ENCODE assay signal across 33 cellular contexts in genomic region chr9:130854835-130855234, GRCh38. TPM values are rescaled to one million over a fixed set of nuclear protein-coding genes. Genes with fewer than 3 reads are reported as not detected.
A peak's percentile ranks its signal among the peaks of the same experiment; 100 is the strongest.
DNase-seq lines count a peak whose midpoint lies in the region; ATAC-seq and TF ChIP-seq lines count a peak whose summit lies in the region.
"Had no signal": no experiment of that assay in that cellular context is flagged by ENCODE, and none has a peak within 500 bp of the region (broad histone marks: within the 10 kb centered on the region; RNA-seq: fewer than 3 reads in every experiment).

No MANE protein-coding gene starts in this region.

- H2BK12ac ChIP-seq in H9 (ENCODE audit: insufficient read length, low read depth, low read length): no peak overlapping the region
- H2BK12ac ChIP-seq in neuronal stem cell (ENCODE audit: low read length): no peak overlapping the region

- no peak overlapping the region for H3K4ac ChIP-seq in H9 (ENCODE audit: low read depth, low read length)
- H3K4ac ChIP-seq in neuronal stem cell (ENCODE audit: low read length): no peak overlapping the region

- no peak overlapping the region for H3K56ac ChIP-seq in H9 (ENCODE audit: insufficient read length, low read depth, low read length)

- DNase-seq in H9 (no peak), brain microvascular endothelial cell (no peak), neuronal stem cell (ENCODE audit: low spot score) (no peak), upper lobe of right lung (no peak), HuH-7 (ENCODE audit: low spot score) (no peak), RPMI8226 (no peak)
- DNase-seq: activated CD4-positive, alpha-beta T cell treated with anti-CD3 and anti-CD28 coated beads for 4 hours; activated effector memory CD4-positive, alpha-beta T cell treated with anti-CD3 and anti-CD28 coated beads, Interleukin-2, amount 50 U/mL, for 16 hours; activated naive CD8-positive, alpha-beta T cell treated with anti-CD3 and anti-CD28 coated beads, Interleukin-2, amount 10 ng/mL, durations not matched to agents 7 days and 5 days; activated T-cell treated with anti-CD3 and anti-CD28 coated beads, Interleukin-2, amount 50 U/mL, for 24 hours; cortex of kidney; effector memory CD4-positive, alpha-beta T cell; glutamatergic neuron; HCEC 1CT; left ventricle myocardium inferior; naive B cell; NCI-H1048; NCI-H2107; psoas muscle; stimulated activated CD4-positive, alpha-beta T cell treated with anti-CD3 and anti-CD28 coated beads, Interleukin-15, amount 100 ng/mL, for 24 hours; substantia nigra; SW 1271 had no signal

- peaks cover 7% of the 10 kb centered on the region; the same call in 1 of the 2 replicates for H3K79me2 ChIP-seq in H9 (ENCODE audit: insufficient read depth, low read length)

- H2AFZ ChIP-seq in H9 (ENCODE audit: low read length) (no peak overlapping the region), neuronal stem cell (ENCODE audit: low read length) (no peak overlapping the region)

- no peaks in the 10 kb centered on the region for H3K27me3 Mint-ChIP-seq in H9 (ENCODE audit: low read depth)
- H3K27me3 Mint-ChIP-seq: activated naive CD8-positive, alpha-beta T cell treated with anti-CD3 and anti-CD28 coated beads, Interleukin-2, amount 10 ng/mL, durations not matched to agents 7 days and 5 days; activated T-cell treated with anti-CD3 and anti-CD28 coated beads, Interleukin-2, amount 50 U/mL, for 24 hours; IgD-negative memory B cell; naive B cell had no signal

- no peak overlapping the region for H3K18ac ChIP-seq in H9 (ENCODE audit: insufficient read length, low read depth, low read length)
- no peak overlapping the region for H3K18ac ChIP-seq in neuronal stem cell (ENCODE audit: low read length)

- H2BK15ac ChIP-seq in H9 (ENCODE audit: low read depth, low read length) (no peak overlapping the region), neuronal stem cell (ENCODE audit: low read length) (no peak overlapping the region)

- no peak overlapping the region for H4K5ac ChIP-seq in H9 (ENCODE audit: insufficient read length, low read depth, low read length)

- no peaks in the 10 kb centered on the region for H3K23me2 ChIP-seq in H9 (ENCODE audit: insufficient read length, low read depth, low read length, poor library complexity, severe bottlenecking)

- no peak overlapping the region for H3K9ac ChIP-seq in H9 (ENCODE audit: extremely low read depth, insufficient read length, low read length)
- H3K9ac ChIP-seq in neuronal stem cell (ENCODE audit: low read depth, low read length, poor library complexity): no peak overlapping the region
- H3K9ac ChIP-seq: BLaER1 treated with 17β-estradiol and CSF1 and Interleukin-3, amounts not matched to agents 10 nM and 100 nM had no signal

- peaks cover 5 to 17% of the 10 kb centered on the region in 2 experiments; a peak in 3 of 4 replicates for H3K4me1 Mint-ChIP-seq in H9
- H3K4me1 Mint-ChIP-seq: activated naive CD8-positive, alpha-beta T cell treated with anti-CD3 and anti-CD28 coated beads, Interleukin-2, amount 10 ng/mL, durations not matched to agents 7 days and 5 days had no signal

- no peak overlapping the region for H4K91ac ChIP-seq in H9 (ENCODE audit: insufficient read length, low read depth, low read length)
- no peak overlapping the region for H4K91ac ChIP-seq in neuronal stem cell (ENCODE audit: low read depth, low read length, poor library complexity)

- H3K4me2 ChIP-seq in H9 (ENCODE audit: insufficient read depth, insufficient read length, low read length) (no peak overlapping the region), neuronal stem cell (ENCODE audit: insufficient read depth, low read length, poor library complexity, severe bottlenecking) (no peak overlapping the region)
- H3K4me2 ChIP-seq: BLaER1 treated with 17β-estradiol and CSF1 and Interleukin-3, amounts not matched to agents 10 nM and 100 nM had no signal

- H3K9me3 ChIP-seq in H9 (ENCODE audit: control insufficient read depth, low read depth, low read length) (no peaks in the 10 kb centered on the region), neuronal stem cell (replicated peaks in 1 of 2; ENCODE audit: control insufficient read depth in 2 of 2, insufficient read depth in 1 of 2, low read depth in 1 of 2, low read length in 2 of 2) (no peaks in the 10 kb centered on the region), upper lobe of right lung (no peaks in the 10 kb centered on the region)
- H3K9me3 ChIP-seq: BLaER1 treated with 17β-estradiol and CSF1 and Interleukin-3, amounts not matched to agents 10 nM and 100 nM; left ventricle myocardium inferior; psoas muscle; SJCRH30 had no signal

- H3K27ac ChIP-seq in H9 (ENCODE audit: insufficient read length, low read depth, low read length) (no peak overlapping the region), brain microvascular endothelial cell (peak overlapping the region; percentile 99), neuronal stem cell (replicated peaks; ENCODE audit: low read length) (no peak overlapping the region), upper lobe of right lung (no peak overlapping the region)
- H3K27ac ChIP-seq: BLaER1 treated with 17β-estradiol and CSF1 and Interleukin-3, amounts not matched to agents 10 nM and 100 nM; left ventricle myocardium inferior; psoas muscle had no signal

- no peak overlapping the region for H3K27ac Mint-ChIP-seq in H9
- H3K27ac Mint-ChIP-seq: activated naive CD8-positive, alpha-beta T cell treated with anti-CD3 and anti-CD28 coated beads, Interleukin-2, amount 10 ng/mL, durations not matched to agents 7 days and 5 days; activated T-cell treated with anti-CD3 and anti-CD28 coated beads, Interleukin-2, amount 50 U/mL, for 24 hours; IgD-negative memory B cell; stimulated activated effector memory CD8-positive, alpha-beta T cell treated with anti-CD3 and anti-CD28 coated beads, Interleukin-12 subunit alpha, Interleukin-12 subunit beta, amount 100 ng/mL, for 72 hours had no signal

- TF ChIP-seq CTCF in H9 (conservative IDR thresholded peaks at IDR 0.05) (peak; percentile 48; the same call in 2 of the 3 replicates), brain microvascular endothelial cell (IDR thresholded peaks at IDR 0.05; ENCODE audit: low read depth, low read length, missing control alignments) (peak; percentile 17), upper lobe of right lung (IDR thresholded peaks at IDR 0.05) (peak; percentile 6)

- H3K27me3 ChIP-seq in H9 (ENCODE audit: insufficient read depth, low read length): no peaks in the 10 kb centered on the region
- no peaks in the 10 kb centered on the region for H3K27me3 ChIP-seq in brain microvascular endothelial cell (replicated peaks)
- H3K27me3 ChIP-seq in neuronal stem cell (ENCODE audit: control insufficient read depth in 3 of 3, insufficient read depth in 3 of 3, low read depth in 1 of 3, low read length in 3 of 3): no peaks in the 10 kb centered on the region
- H3K27me3 ChIP-seq in upper lobe of right lung: no peaks in the 10 kb centered on the region
- H3K27me3 ChIP-seq: BLaER1 treated with 17β-estradiol and CSF1 and Interleukin-3, amounts not matched to agents 10 nM and 100 nM; cardiac muscle cell; SJCRH30 had no signal

- no peak overlapping the region for H2BK5ac ChIP-seq in H9 (ENCODE audit: insufficient read length, low read length)
- no peak overlapping the region for H2BK5ac ChIP-seq in neuronal stem cell (ENCODE audit: low read length)

- ATAC-seq in upper lobe of right lung (no peak), HG02759 (IDR thresholded peaks at IDR 0.05; ENCODE audit: unreplicated experiment) (no peak)
- ATAC-seq: psoas muscle; stimulated activated effector memory CD8-positive, alpha-beta T cell treated with anti-CD3 and anti-CD28 coated beads, Interleukin-12 subunit alpha, Interleukin-12 subunit beta, amount 100 ng/mL, for 72 hours had no signal

- H2BK20ac ChIP-seq in H9 (ENCODE audit: low read depth, low read length, poor library complexity, severe bottlenecking): no peak overlapping the region

- no peaks in the 10 kb centered on the region for H3K9me3 Mint-ChIP-seq in H9
- H3K9me3 Mint-ChIP-seq: activated naive CD8-positive, alpha-beta T cell treated with anti-CD3 and anti-CD28 coated beads, Interleukin-2, amount 10 ng/mL, durations not matched to agents 7 days and 5 days; activated T-cell treated with anti-CD3 and anti-CD28 coated beads, Interleukin-2, amount 50 U/mL, for 24 hours; IgD-negative memory B cell; mesothelial cell of epicardium; naive B cell; stimulated activated effector memory CD8-positive, alpha-beta T cell treated with anti-CD3 and anti-CD28 coated beads, Interleukin-12 subunit alpha, Interleukin-12 subunit beta, amount 100 ng/mL, for 72 hours had no signal

- in situ Hi-C loops in brain microvascular endothelial cell (cut with HindIII; ENCODE audit: low pct_ligation_motif_present, low sequenced_read_pairs): loop anchor here (25.0 kb wide), 1 partner anchor 143 kb away; no protein-coding TSS in a partner anchor

- no peaks in the 10 kb centered on the region for H3K4me1 ChIP-seq in H9 (ENCODE audit: insufficient read depth, low read length)
- H3K4me1 ChIP-seq in neuronal stem cell (ENCODE audit: control insufficient read depth in 2 of 2, insufficient read depth in 1 of 2, low read depth in 1 of 2, low read length in 2 of 2): peaks cover under 1 to 6% of the 10 kb centered on the region in 2 donors
- peaks cover 1% of the 10 kb centered on the region for H3K4me1 ChIP-seq in upper lobe of right lung

- H3T11ph ChIP-seq in H9 (ENCODE audit: low read length): no peak overlapping the region

- WGBS in H9 (ENCODE audit: extremely low coverage, insufficient read length, low lambda C conversion rate): no CpG with 5 or more reads among the region's 9 CpGs
- no CpG with 5 or more reads among the region's 9 CpGs for WGBS in neuronal stem cell (ENCODE audit: extremely low coverage in 2 of 2, insufficient read length in 2 of 2, insufficient replicate concordance in 1 of 2), 2 donors

- no peak overlapping the region for H2AK5ac ChIP-seq in H9 (ENCODE audit: insufficient read length, low read length)
- H2AK5ac ChIP-seq in neuronal stem cell (ENCODE audit: low read depth, low read length): no peak overlapping the region

- peaks cover 54% of the 10 kb centered on the region for H3K36me3 ChIP-seq in brain microvascular endothelial cell (replicated peaks)
- H3K36me3 ChIP-seq in neuronal stem cell (replicated peaks in 1 of 2; ENCODE audit: control insufficient read depth in 2 of 2, insufficient read depth in 2 of 2, low read length in 2 of 2): peaks cover 14 to 82% of the 10 kb centered on the region in 2 donors
- peaks cover 40% of the 10 kb centered on the region for H3K36me3 ChIP-seq in upper lobe of right lung

- intact Hi-C loops in upper lobe of right lung (cut with DNase I): no loop called here

- H3K36me3 Mint-ChIP-seq in H9 (ENCODE audit: insufficient read depth in 1 of 3, low read depth in 3 of 3): peaks cover 15 to 48% (median 44%) of the 10 kb centered on the region in 3 experiments
- H3K36me3 Mint-ChIP-seq: activated naive CD8-positive, alpha-beta T cell treated with anti-CD3 and anti-CD28 coated beads, Interleukin-2, amount 10 ng/mL, durations not matched to agents 7 days and 5 days had no signal

- H3K79me1 ChIP-seq in H9 (ENCODE audit: insufficient read depth, low read depth, low read length, poor library complexity, severe bottlenecking) (peaks cover 4% of the 10 kb centered on the region), neuronal stem cell (ENCODE audit: low read depth, low read length) (peaks cover 4% of the 10 kb centered on the region)

- H4K8ac ChIP-seq in H9 (replicated peaks; ENCODE audit: insufficient read length, low read depth, low read length) (no peak overlapping the region), neuronal stem cell (ENCODE audit: low read depth, low read length) (no peak overlapping the region)

- H3K23ac ChIP-seq in H9 (ENCODE audit: insufficient read length, low read depth, low read length) (no peak overlapping the region), neuronal stem cell (ENCODE audit: low read depth, low read length, poor library complexity) (peak overlapping the region; percentile 57)

- H3K14ac ChIP-seq in H9 (ENCODE audit: insufficient read depth, low read length): no peak overlapping the region
- no peak overlapping the region for H3K14ac ChIP-seq in neuronal stem cell (ENCODE audit: low read length)

- no peaks in the 10 kb centered on the region for H4K20me1 ChIP-seq in H9 (ENCODE audit: control insufficient read depth, insufficient read depth, insufficient read length)

- no peak overlapping the region for H2BK120ac ChIP-seq in H9 (ENCODE audit: low read depth, low read length, poor library complexity, severe bottlenecking)
- no peak overlapping the region for H2BK120ac ChIP-seq in neuronal stem cell (ENCODE audit: low read depth, low read length)

- no peak overlapping the region for H3K4me3 Mint-ChIP-seq in H9
- H3K4me3 Mint-ChIP-seq: activated naive CD8-positive, alpha-beta T cell treated with anti-CD3 and anti-CD28 coated beads, Interleukin-2, amount 10 ng/mL, durations not matched to agents 7 days and 5 days; activated T-cell treated with anti-CD3 and anti-CD28 coated beads, Interleukin-2, amount 50 U/mL, for 24 hours; IgD-negative memory B cell; mesothelial cell of epicardium; naive B cell; stimulated activated effector memory CD8-positive, alpha-beta T cell treated with anti-CD3 and anti-CD28 coated beads, Interleukin-12 subunit alpha, Interleukin-12 subunit beta, amount 100 ng/mL, for 72 hours had no signal

- H3K4me3 ChIP-seq in brain microvascular endothelial cell (ENCODE audit: low read depth, low read length) (no peak overlapping the region), neuronal stem cell (ENCODE audit: low read length in 2 of 2) (no peak overlapping the region), upper lobe of right lung (no peak overlapping the region)
- H3K4me3 ChIP-seq: BLaER1 treated with 17β-estradiol and CSF1 and Interleukin-3, amounts not matched to agents 10 nM and 100 nM; cardiac muscle cell; left ventricle myocardium inferior; psoas muscle; SJCRH30 had no signal

RNA-seq across cellular contexts. Expression of gene ABL1, which starts 19.8 kb away (rescaled TPM):
- total RNA-seq in H9 (2021) (79.4 and 83.6 TPM in 2 replicates), upper lobe of right lung (52.1 TPM)
- polyA plus RNA-seq in neuronal stem cell (2013, experiment 1 of 2): 50.4 TPM
- polyA plus RNA-seq in neuronal stem cell (2013, experiment 2 of 2): 51.5 TPM

RNA-seq across cellular contexts. Expression of gene QRFP, which starts 41.8 kb away (rescaled TPM):
- total RNA-seq in H9 (2021) (not detected in 2 replicates), upper lobe of right lung (not detected)
- polyA plus RNA-seq in neuronal stem cell (2013, experiment 1 of 2): not detected
- not detected for polyA plus RNA-seq in neuronal stem cell (2013, experiment 2 of 2)
- total RNA-seq: activated CD8-positive, alpha-beta memory T cell treated with anti-CD3 and anti-CD28 coated beads for 36 hours; activated naive CD8-positive, alpha-beta T cell treated with anti-CD3 and anti-CD28 coated beads, Interleukin-2, amount 10 ng/mL, durations not matched to agents 7 days and 5 days; aorta; cardiac muscle cell; epithelial cell of proximal tubule; fibroblast of villous mesenchyme; left ventricle myocardium inferior; mesothelial cell of epicardium; psoas muscle; SJCRH30 had no signal
- polyA plus RNA-seq: aorta, IgD-negative memory B cell had no signal
